In the genomic region with DNA sequence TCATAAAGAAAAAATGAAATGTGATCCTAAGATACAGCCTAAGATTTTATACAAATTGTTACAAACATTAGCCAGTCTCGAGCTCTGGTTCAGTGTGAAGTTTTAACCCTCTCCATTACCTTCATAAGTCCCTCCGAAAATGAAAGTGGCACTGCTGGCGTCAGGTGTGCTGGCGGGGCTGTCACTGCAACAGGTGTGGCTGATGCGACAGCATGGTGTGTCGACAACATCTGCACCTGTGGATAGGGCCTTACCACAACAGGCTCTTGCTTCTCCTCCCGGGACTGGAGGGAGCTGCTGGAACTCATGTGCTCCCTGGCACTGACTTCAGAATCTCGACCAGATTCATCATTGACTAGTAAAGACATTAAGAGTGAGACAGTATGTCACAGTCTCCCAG, we compare ENCODE assay signal across 22 cellular contexts. TPM values are rescaled to one million over a fixed set of nuclear protein-coding genes. Genes with fewer than 3 reads are reported as not detected.
DNase-seq lines count a peak whose midpoint lies in the region; ATAC-seq, FAIRE-seq and TF ChIP-seq lines count a peak whose summit lies in the region.
"Had no signal": no experiment of that assay in that cellular context is flagged by ENCODE, and none has a peak within 500 bp of the region (broad histone marks: within the 10 kb centered on the region; RNA-seq: fewer than 3 reads in every experiment).

No MANE protein-coding gene starts in this region.

- H3K27ac ChIP-seq in MM.1S (ENCODE audit: low read length) (peak overlapping the region; percentile 80), K562 (ENCODE audit: extremely low read depth, low read depth, low read length) (no peak overlapping the region)
- H3K27ac ChIP-seq: BLaER1 had no signal

- 94% methylated on average over 8 of the region's 8 CpGs for WGBS in K562 (ENCODE audit: insufficient coverage, low coverage, missing lambda C conversion rate)

- H3K4me1 ChIP-seq in MM.1S (ENCODE audit: low read length) (peaks cover 8% of the 10 kb centered on the region), K562 (replicated peaks in 1 of 2; ENCODE audit: control insufficient read depth in 2 of 2, insufficient read depth in 2 of 2, low read length in 2 of 2) (no peaks in the 10 kb centered on the region)
- H3K4me1 ChIP-seq: BE2C, BLaER1 had no signal

- H4K20me1 ChIP-seq in MM.1S (ENCODE audit: insufficient read depth, low read length) = no peaks in the 10 kb centered on the region
- no peaks in the 10 kb centered on the region for H4K20me1 ChIP-seq in K562 (replicated peaks; ENCODE audit: control insufficient read depth, insufficient read depth, low read length)
- H4K20me1 ChIP-seq: BLaER1 had no signal

- BruUV-seq in K562 (replicated peaks; lab: Mats Ljungman, UMichigan) = no TSS peak

- no peaks in the 10 kb centered on the region for H3K4me1 Mint-ChIP-seq in neural crest cell
- H3K4me1 Mint-ChIP-seq in activated CD4-positive, alpha-beta T cell treated with anti-CD3 and anti-CD28 coated beads, Interleukin-2, amount 10 ng/mL, durations not matched to agents 7 days and 5 days = peaks cover 3% of the 10 kb centered on the region
- H3K4me1 Mint-ChIP-seq: CD14-positive monocyte had no signal

- H2AFZ ChIP-seq in MM.1S (ENCODE audit: low read length) (no peak overlapping the region), K562 (ENCODE audit: low read depth, low read length) (no peak overlapping the region)

- no peak for ATAC-seq in K562
- ATAC-seq in HG03097 (IDR thresholded peaks at IDR 0.05; ENCODE audit: low FRiP score, unreplicated experiment) = no peak

- H3K9me3 Mint-ChIP-seq in neural crest cell = no peaks in the 10 kb centered on the region
- H3K9me3 Mint-ChIP-seq in activated CD4-positive, alpha-beta T cell treated with anti-CD3 and anti-CD28 coated beads, Interleukin-2, amount 10 ng/mL, durations not matched to agents 7 days and 5 days = no peaks in the 10 kb centered on the region
- H3K9me3 Mint-ChIP-seq: CD14-positive monocyte; CD4-positive, alpha-beta memory T cell; CD4-positive, CD25-positive, alpha-beta regulatory T cell; CD8-positive, alpha-beta memory T cell had no signal

- no peaks in the 10 kb centered on the region for H3K9me2 ChIP-seq in MM.1S (replicated peaks; ENCODE audit: insufficient read depth, low read length)

- H3K9me3 ChIP-seq in MM.1S (replicated peaks; ENCODE audit: insufficient read depth, low read length) (no peaks in the 10 kb centered on the region), K562 (replicated peaks; ENCODE audit: control insufficient read depth, insufficient read depth, low read depth, low read length) (no peaks in the 10 kb centered on the region)
- H3K9me3 ChIP-seq: BE2C, BLaER1 had no signal

- H3K4me2 ChIP-seq in MM.1S (ENCODE audit: low read depth, low read length) (peak overlapping the region; percentile 61), K562 (ENCODE audit: insufficient read depth, low read length) (no peak overlapping the region)
- H3K4me2 ChIP-seq: BLaER1 had no signal

- DNase-seq in MM.1S (peak; percentile 93), K562 (ENCODE audit: extremely low read depth in 1 of 4, low spot score in 3 of 4) (no peak), neural crest cell (ENCODE audit: low read depth, low spot score) (no peak), D721Med (ENCODE audit: insufficient read length, low spot score) (no peak), foreskin melanocyte (no peak)
- no peak for DNase-seq in activated CD4-positive, alpha-beta T cell treated with anti-CD3 and anti-CD28 coated beads, Interleukin-2, amount 10 ng/mL, durations not matched to agents 7 days and 5 days
- DNase-seq: 8988T; ACHN; BE2C; C1 segment of cervical spinal cord; CD4-positive, alpha-beta memory T cell; CD4-positive, CD25-positive, alpha-beta regulatory T cell; CD8-positive, alpha-beta memory T cell; COR-L47; GF-D8 had no signal

- POLR2A ChIA-PET in K562 (lab: Yijun Ruan, JAX) = no interaction called here
- POLR2A ChIA-PET in activated CD4-positive, alpha-beta T cell treated with anti-CD3 and anti-CD28 coated beads, Interleukin-2, amount 10 ng/mL, durations not matched to agents 7 days and 5 days (lab: Charles Lee) = no interaction called here

- H3K4me3 ChIP-seq in MM.1S (ENCODE audit: low read length) = peak overlapping the region; percentile 26; the same call in 1 of the 2 replicates
- no peak overlapping the region for H3K4me3 ChIP-seq in K562
- H3K4me3 ChIP-seq: BLaER1 had no signal

- TF ChIP-seq EP300 in K562 (IDR thresholded peaks at IDR 0.05; ENCODE audit: low read length) = no peak

- H3K4me3 Mint-ChIP-seq in neural crest cell = no peak overlapping the region
- H3K4me3 Mint-ChIP-seq in activated CD4-positive, alpha-beta T cell treated with anti-CD3 and anti-CD28 coated beads, Interleukin-2, amount 10 ng/mL, durations not matched to agents 7 days and 5 days = no peak overlapping the region
- H3K4me3 Mint-ChIP-seq: CD14-positive monocyte; CD4-positive, alpha-beta memory T cell; CD8-positive, alpha-beta memory T cell had no signal

- peak; percentile 19 for FAIRE-seq in K562 (lab: Jason Lieb, UNC)
- FAIRE-seq in D721Med (lab: Jason Lieb, UNC) = no peak
- FAIRE-seq: A204.1, G401.6, GM12891, GM19239 had no signal

- H3K27me3 ChIP-seq in MM.1S (replicated peaks; ENCODE audit: insufficient read depth, low read length) = no peaks in the 10 kb centered on the region
- no peaks in the 10 kb centered on the region for H3K27me3 ChIP-seq in K562 (ENCODE audit: control insufficient read depth in 2 of 2, insufficient read depth in 2 of 2, low read length in 2 of 2)
- H3K27me3 ChIP-seq: BE2C, BLaER1 had no signal

- H3K9ac ChIP-seq in MM.1S (ENCODE audit: low read length) = peak overlapping the region; percentile 49
- no peak overlapping the region for H3K9ac ChIP-seq in K562 (ENCODE audit: insufficient read depth in 1 of 2, low read depth in 2 of 2, low read length in 2 of 2)
- H3K9ac ChIP-seq: BLaER1 had no signal

- in situ Hi-C loops in K562 (cut with MboI) = no loop called here

- CTCF ChIA-PET in K562 (lab: Yijun Ruan, JAX; ENCODE audit: low intra/inter-chr PET ratio) = no interaction called here
- CTCF ChIA-PET in activated CD4-positive, alpha-beta T cell treated with anti-CD3 and anti-CD28 coated beads, Interleukin-2, amount 10 ng/mL, durations not matched to agents 7 days and 5 days (lab: Charles Lee) = interaction anchor here (0.9 to 1.3 kb wide), 2 partner anchors 11 to 63 kb away, joined by 3 to 5 read pairs; no protein-coding TSS in a partner anchor

- no peaks in the 10 kb centered on the region for H3K27me3 Mint-ChIP-seq in neural crest cell (ENCODE audit: low read depth)
- no peaks in the 10 kb centered on the region for H3K27me3 Mint-ChIP-seq in activated CD4-positive, alpha-beta T cell treated with anti-CD3 and anti-CD28 coated beads, Interleukin-2, amount 10 ng/mL, durations not matched to agents 7 days and 5 days
- H3K27me3 Mint-ChIP-seq: CD4-positive, alpha-beta memory T cell; CD4-positive, CD25-positive, alpha-beta regulatory T cell; CD8-positive, alpha-beta memory T cell had no signal

- TF ChIP-seq RAD21 in K562 (CRISPR knock-in tag; conservative IDR thresholded peaks at IDR 0.05 in 1 of 2, IDR thresholded peaks at IDR 0.05 in 1 of 2) = no peak

- peaks cover 13% of the 10 kb centered on the region; the same call in 1 of the 2 replicates for H3K36me3 ChIP-seq in MM.1S (replicated peaks; ENCODE audit: insufficient read depth, low read length)
- H3K36me3 ChIP-seq in K562 (ENCODE audit: control insufficient read depth, insufficient read depth, low read length) = peaks cover 76% of the 10 kb centered on the region
- H3K36me3 ChIP-seq: BE2C had no signal

- H3F3A ChIP-seq in MM.1S (ENCODE audit: insufficient read depth, low read length) = peaks cover 9% of the 10 kb centered on the region; the same call in 1 of the 2 replicates

- H3K79me2 ChIP-seq in MM.1S (ENCODE audit: low read length) = peaks cover 31% of the 10 kb centered on the region
- 0 out of 3 replicates have a peak, but pooled peaks cover 4% of the 10 kb centered on the region for H3K79me2 ChIP-seq in K562 (ENCODE audit: control insufficient read depth, insufficient read depth, low read length)

- no peaks in the 10 kb centered on the region for H3K9me1 ChIP-seq in K562 (ENCODE audit: control insufficient read depth, insufficient read depth, low read length)

- TF ChIP-seq CTCF in MM.1S (IDR thresholded peaks at IDR 0.05; ENCODE audit: low read length) (no peak), K562 (IDR thresholded peaks at IDR 0.05 in 2 of 3, conservative IDR thresholded peaks at IDR 0.05 in 1 of 3; ENCODE audit: insufficient read depth in 2 of 3, low read depth in 1 of 3, low read length in 3 of 3) (no peak), neural crest cell (conservative IDR thresholded peaks at IDR 0.05) (no peak), D721Med (IDR thresholded peaks at IDR 0.05; ENCODE audit: insufficient read depth, missing control alignments) (no peak)

- intact Hi-C loops in K562 (cut with micrococcal nuclease) = no loop called here

- no peak for TF ChIP-seq POLR2A in K562 (conservative IDR thresholded peaks at IDR 0.05)

- peaks cover 25% of the 10 kb centered on the region for H3K36me3 Mint-ChIP-seq in neural crest cell (ENCODE audit: low read depth)
- peaks cover 39% of the 10 kb centered on the region for H3K36me3 Mint-ChIP-seq in activated CD4-positive, alpha-beta T cell treated with anti-CD3 and anti-CD28 coated beads, Interleukin-2, amount 10 ng/mL, durations not matched to agents 7 days and 5 days (ENCODE audit: low read depth)

- peak overlapping the region; percentile 52 for H3K27ac Mint-ChIP-seq in neural crest cell (ENCODE audit: unreplicated experiment)
- H3K27ac Mint-ChIP-seq in activated CD4-positive, alpha-beta T cell treated with anti-CD3 and anti-CD28 coated beads, Interleukin-2, amount 10 ng/mL, durations not matched to agents 7 days and 5 days = no peak overlapping the region

RNA-seq across cellular contexts. Expression of a gene that starts 10.3 kb away (rescaled TPM):
- total RNA-seq in K562 (2011; cell fraction: chromatin; rRNA removed; ENCODE audit: low replicate concordance) = 35.1 and 49.0 TPM in 2 replicates
- 12.5 and 14.7 TPM in 2 replicates for total RNA-seq in K562 (2011; cell fraction: nucleolus; rRNA removed)
- total RNA-seq in K562 (2011; cell fraction: nucleoplasm; rRNA removed) = 14.4 and 18.8 TPM in 2 replicates
- total RNA-seq in K562 (2014; rRNA removed) = 4.5 and 6.9 TPM in 2 replicates
- 8.2 TPM in 2 replicates for total RNA-seq in K562 (2014; rRNA removed; fragmentation: Illumina TruSeq; extraction: Trizol)
- 7.4 and 8.9 TPM in 2 replicates for total RNA-seq in K562 (2015; rRNA removed; fragmentation: Illumina TruSeq; extraction: Trizol)
- 29.5 and 33.4 TPM in 2 replicates for total RNA-seq in K562 (2021)
- 6.0 and 20.8 TPM in 2 replicates for polyA plus RNA-seq in K562 (2011; rRNA removed)
- 8.9 and 9.8 TPM in 2 replicates for polyA plus RNA-seq in K562 (2011; cell fraction: cytosol; rRNA removed)
- polyA plus RNA-seq in K562 (2011; cell fraction: nucleus; rRNA removed) = 19.3 and 28.1 TPM in 2 replicates
- 19.5 and 21.2 TPM in 2 replicates for polyA plus RNA-seq in K562 (2012)
- 28.0 and 32.9 TPM in 2 replicates for polyA plus RNA-seq in K562 (2014; fragmentation: Illumina TruSeq; extraction: Trizol)
- polyA plus RNA-seq in K562 (2014; fragmentation: Nextera tagmentation; extraction: Ambion mirVana) = 1 to 10 TPM; 5.8 to 7.3 TPM
- 7.9 and 8.0 TPM in 2 replicates for polyA plus RNA-seq in K562 (2014; rRNA removed)
- 12.7 and 14.3 TPM in 2 replicates for polyA minus RNA-seq in K562 (2011; rRNA and poly(A)+ RNA removed)
- polyA minus RNA-seq in K562 (2011; cell fraction: cytosol; rRNA and poly(A)+ RNA removed) = 15.6 and 17.4 TPM in 2 replicates
- polyA minus RNA-seq in K562 (2011; cell fraction: nucleus; rRNA and poly(A)+ RNA removed) = 11.0 and 11.1 TPM in 2 replicates
- total RNA-seq in neural crest cell = 51.7 and 52.4 TPM in 2 replicates
- total RNA-seq in activated CD4-positive, alpha-beta T cell treated with anti-CD3 and anti-CD28 coated beads, Interleukin-2, amount 10 ng/mL, durations not matched to agents 7 days and 5 days = 10 to 100 TPM; 36.8 to 39.1 TPM
